ENCODE assay signal across 9 cellular contexts in the genomic region with DNA sequence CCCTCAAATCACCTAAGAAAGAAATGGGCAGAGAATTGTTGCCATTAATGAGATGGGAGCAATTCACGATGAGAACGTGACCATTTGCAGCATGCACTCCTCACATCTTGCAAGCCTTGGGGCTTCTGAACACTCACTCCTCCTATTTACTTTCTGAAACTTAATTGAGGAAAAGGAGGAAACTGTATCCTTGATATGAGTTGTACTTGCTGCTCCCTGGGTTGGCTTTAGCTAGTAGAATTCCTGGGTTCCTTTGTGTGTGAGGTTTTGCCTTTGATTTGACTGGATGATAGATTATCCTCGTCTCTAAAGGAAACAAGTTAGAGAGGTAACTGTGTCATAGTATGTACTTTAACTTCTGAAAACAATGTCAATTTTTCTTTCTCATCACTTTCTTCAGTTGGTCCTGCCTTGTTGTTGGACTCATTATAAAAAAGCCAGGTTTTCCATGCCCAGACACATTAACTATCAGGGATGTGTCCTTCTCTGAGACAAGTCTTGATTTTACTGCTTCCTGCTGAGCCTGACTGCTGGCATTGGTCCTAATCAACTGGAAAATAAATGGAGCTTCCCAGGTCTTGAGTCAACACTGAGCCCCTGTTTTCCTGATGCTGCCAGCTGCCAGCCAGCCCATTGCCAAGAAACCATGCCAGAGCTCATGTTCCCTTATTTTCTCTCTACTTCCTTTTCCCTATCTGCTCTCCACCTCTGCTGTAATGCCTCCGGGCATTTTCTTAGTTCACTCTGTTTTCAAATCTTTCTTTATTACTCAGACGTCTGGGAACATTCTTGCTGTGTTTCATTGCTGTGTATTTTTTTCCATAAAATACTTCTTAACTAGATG. TPM values are rescaled to one million over a fixed set of nuclear protein-coding genes. Genes with fewer than 3 reads are reported as not detected.
A peak's percentile ranks its signal among the peaks of the same experiment; 100 is the strongest.
DNase-seq lines count a peak whose midpoint lies in the region; ATAC-seq and TF ChIP-seq lines count a peak whose summit lies in the region.
"Had no signal": no experiment of that assay in that cellular context is flagged by ENCODE, and none has a peak within 500 bp of the region (broad histone marks: within the 10 kb centered on the region; RNA-seq: fewer than 3 reads in every experiment).

No MANE protein-coding gene starts in this region.

- TF ChIP-seq RAD21 in Ishikawa (IDR thresholded peaks at IDR 0.05; ENCODE audit: low read depth), result no peak

- peak; percentile 88 for ATAC-seq in foreskin keratinocyte
- ATAC-seq in HG02885 (IDR thresholded peaks at IDR 0.05; ENCODE audit: poor library complexity, unreplicated experiment), result no peak
- ATAC-seq: activated CD4-positive, CD25-positive, alpha-beta regulatory T cell treated with anti-CD3 and anti-CD28 coated beads, Interleukin-2, amount 50 U/mL, for 24 hours had no signal

- intact Hi-C loops in posterior cingulate gyrus (cut with DNase I), result no loop called here

- no peak for TF ChIP-seq EP300 in Ishikawa (IDR thresholded peaks at IDR 0.05; ENCODE audit: borderline replicate concordance)

- H3K27me3 ChIP-seq in foreskin keratinocyte, result no peaks in the 10 kb centered on the region
- H3K27me3 ChIP-seq: dorsolateral prefrontal cortex had no signal

- TF ChIP-seq CTCF in RWPE1 (conservative IDR thresholded peaks at IDR 0.05; ENCODE audit: low read depth), result no peak
- TF ChIP-seq CTCF in foreskin keratinocyte (conservative IDR thresholded peaks at IDR 0.05), result no peak

- peak; percentile 70 for DNase-seq in RWPE1 (ENCODE audit: low spot score)
- DNase-seq in foreskin keratinocyte, result peak; percentile 64 to 87
- peak; percentile 35 for DNase-seq in stromal cell of bone marrow (ENCODE audit: low read depth)
- DNase-seq in activated CD4-positive, CD25-positive, alpha-beta regulatory T cell (lab: John Stamatoyannopoulos, UW), result no peak
- DNase-seq in posterior cingulate gyrus, result no peak
- DNase-seq: dorsolateral prefrontal cortex had no signal

- CTCF ChIA-PET in RWPE1 (lab: Yijun Ruan, JAX), result no interaction called here

- peaks cover 14% of the 10 kb centered on the region for H3K4me1 ChIP-seq in foreskin keratinocyte

- H3K27ac ChIP-seq in RWPE1 (peak overlapping the region; percentile 58; the same call in 1 of the 2 replicates), foreskin keratinocyte (no peak overlapping the region)

- POLR2A ChIA-PET in RWPE1 (lab: Yijun Ruan, JAX; ENCODE audit: low non-redundant PET), result no interaction called here

TF ChIP-seq in Ishikawa, 13 proteins besides CTCF, POLR2A, EP300 and RAD21:
- TF ChIP-seq NFIC (IDR thresholded peaks at IDR 0.05) (peak; percentile 64), TCF12 (IDR thresholded peaks at IDR 0.05; ENCODE audit: low read depth) (0 out of 2 replicates have a peak, but pooled peaks have one; percentile 25)
- TF ChIP-seq, protein P1, sequence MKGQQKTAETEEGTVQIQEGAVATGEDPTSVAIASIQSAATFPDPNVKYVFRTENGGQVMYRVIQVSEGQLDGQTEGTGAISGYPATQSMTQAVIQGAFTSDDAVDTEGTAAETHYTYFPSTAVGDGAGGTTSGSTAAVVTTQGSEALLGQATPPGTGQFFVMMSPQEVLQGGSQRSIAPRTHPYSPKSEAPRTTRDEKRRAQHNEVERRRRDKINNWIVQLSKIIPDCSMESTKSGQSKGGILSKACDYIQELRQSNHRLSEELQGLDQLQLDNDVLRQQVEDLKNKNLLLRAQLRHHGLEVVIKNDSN (IDR thresholded peaks at IDR 0.05), result no peak

RNA-seq across cellular contexts. Expression of a gene that starts 6.0 kb away (rescaled TPM):
- total RNA-seq in foreskin keratinocyte, result 0.35 and 2.9 TPM in 2 replicates
- polyA plus RNA-seq in foreskin keratinocyte, result 0.41 and 2.0 TPM in 2 replicates

Comparison
In these comparisons a context has a peak if more than half of its experiments do, and no peak if none do; other contexts are left out.
1. DNase-seq: peak in RWPE1 (single experiment), foreskin keratinocyte (2 of 2) and stromal cell of bone marrow (single experiment); none in activated CD4-positive, CD25-positive, alpha-beta regulatory T cell (0 of 4) and posterior cingulate gyrus (0 of 10).